Comparison of ENCODE assay signal across 7 cellular contexts in genomic region chr17:42456223-42457106, GRCh38. TPM values are rescaled to one million over a fixed set of nuclear protein-coding genes. Genes with fewer than 3 reads are reported as not detected.
A peak's percentile ranks its signal among the peaks of the same experiment; 100 is the strongest.
DNase-seq lines count a peak whose midpoint lies in the region; ATAC-seq and TF ChIP-seq lines count a peak whose summit lies in the region.

No MANE protein-coding gene starts in this region.

- 47 to 52% methylated on average over 5 of the region's 5 CpGs for WGBS in tibial nerve, 2 donors

- peaks cover 0 to 7% (median 0%) of the 10 kb centered on the region in 3 donors for H3K36me3 ChIP-seq in tibial nerve

- H3K9me3 ChIP-seq in tibial nerve: no peaks in the 10 kb centered on the region

- TF ChIP-seq CTCF in GM12865 (IDR thresholded peaks at IDR 0.05; ENCODE audit: insufficient read depth, low read depth, low read length, missing control alignments) (no peak), tibial nerve (IDR thresholded peaks at IDR 0.05) (peak in 1 of 5 experiments; percentile 17)

- ATAC-seq in HG03039 (IDR thresholded peaks at IDR 0.05; ENCODE audit: unreplicated experiment): no peak

- TF ChIP-seq EP300 in tibial nerve (IDR thresholded peaks at IDR 0.05): peak; percentile 58 to 80

- peak; percentile 66 for DNase-seq in GM12865 (ENCODE audit: low read depth)
- DNase-seq in LHCN-M2 (ENCODE audit: low read depth): peak; percentile 82
- peak; percentile 43 for DNase-seq in kidney glomerular epithelial cell (lab: John Stamatoyannopoulos, UW)
- DNase-seq in tibial nerve (ENCODE audit: low spot score in 2 of 2): peak in 1 of 2 donors; percentile 55
- no peak for DNase-seq in stimulated activated naive CD4-positive, alpha-beta T cell treated with Interleukin-2 at 50 U/mL for 16 hours (lab: John Stamatoyannopoulos, UW)

- H3K4me3 ChIP-seq in GM12865 (ENCODE audit: low read depth, low read length): peak overlapping the region; percentile 42
- H3K4me3 ChIP-seq in tibial nerve: no peak overlapping the region

- peaks cover 0 to 35% (median 27%) of the 10 kb centered on the region in 4 donors for H3K4me1 ChIP-seq in tibial nerve

- TF ChIP-seq POLR2A in tibial nerve (IDR thresholded peaks at IDR 0.05): no peak

- H3K27ac ChIP-seq in angular gyrus (ENCODE audit: low read depth, low read length) (peak overlapping the region; percentile 70), tibial nerve (peak overlapping the region; percentile 66 to 98 (median 96))

- H3K27me3 ChIP-seq in tibial nerve: no peaks in the 10 kb centered on the region

RNA-seq across cellular contexts. Expression of gene ATP6V0A1, which starts 2.2 kb away (rescaled TPM):
- total RNA-seq in LHCN-M2 (2014; rRNA removed) (38.2 and 43.8 TPM in 2 replicates), tibial nerve (100 to 1,000 TPM in 1 of 4 donors, 10 to 100 TPM in 3; 81.6 to 126 (median 96.6) TPM)
- polyA plus RNA-seq in LHCN-M2 (2012): 37.6 TPM

RNA-seq across cellular contexts. Expression of gene CAVIN1, which starts 33.4 kb away (rescaled TPM):
- total RNA-seq in LHCN-M2 (2014; rRNA removed) (308 and 325 TPM in 2 replicates), tibial nerve (100 to 1,000 TPM; 441 to 784 (median 706) TPM)
- polyA plus RNA-seq in LHCN-M2 (2012): 454 TPM
